ENCODE assay signal across 1 cellular context in the genomic region with DNA sequence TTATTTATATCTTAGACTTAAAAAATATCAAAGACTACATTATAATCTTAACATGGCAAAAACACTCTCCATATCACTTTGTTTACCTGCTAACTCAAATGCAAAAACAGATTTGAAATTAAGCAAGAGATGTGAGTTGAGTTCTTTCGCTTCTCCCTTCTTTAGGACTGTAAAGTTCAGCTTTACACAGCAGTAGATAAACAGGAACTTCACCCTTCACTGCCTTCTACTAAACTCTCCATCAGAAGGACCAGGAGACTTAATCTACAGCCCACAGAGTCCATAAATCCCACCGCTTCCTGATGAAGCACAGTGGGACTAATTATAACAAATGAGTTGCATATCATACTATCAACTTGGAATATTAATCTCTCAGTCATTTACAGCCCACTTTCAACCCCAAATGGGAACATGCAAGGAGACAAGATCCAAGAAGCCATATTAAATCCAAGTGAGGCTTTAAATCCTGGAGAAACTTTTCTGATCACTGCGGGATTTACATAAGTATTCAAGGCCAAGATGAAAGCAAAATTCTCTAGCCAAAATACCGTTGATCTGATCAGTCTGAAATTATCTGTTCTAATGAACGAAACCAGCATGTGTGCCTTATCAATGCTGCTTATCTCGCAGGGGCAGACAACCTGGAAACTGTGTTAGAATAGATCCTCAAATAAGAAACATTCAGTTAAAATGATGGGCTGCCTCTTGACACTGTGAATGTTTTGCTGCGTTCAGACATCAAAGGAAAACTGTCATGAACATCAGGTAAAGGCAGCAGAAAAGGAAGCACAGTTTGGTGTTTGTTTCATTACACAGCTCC.
TF ChIP-seq lines count a peak whose summit lies in the region.

No MANE protein-coding gene starts in this region.

TF ChIP-seq in GM23338, 12 proteins besides CTCF, POLR2A, EP300 and RAD21 (continued from another document):
- TF ChIP-seq, protein P1, sequence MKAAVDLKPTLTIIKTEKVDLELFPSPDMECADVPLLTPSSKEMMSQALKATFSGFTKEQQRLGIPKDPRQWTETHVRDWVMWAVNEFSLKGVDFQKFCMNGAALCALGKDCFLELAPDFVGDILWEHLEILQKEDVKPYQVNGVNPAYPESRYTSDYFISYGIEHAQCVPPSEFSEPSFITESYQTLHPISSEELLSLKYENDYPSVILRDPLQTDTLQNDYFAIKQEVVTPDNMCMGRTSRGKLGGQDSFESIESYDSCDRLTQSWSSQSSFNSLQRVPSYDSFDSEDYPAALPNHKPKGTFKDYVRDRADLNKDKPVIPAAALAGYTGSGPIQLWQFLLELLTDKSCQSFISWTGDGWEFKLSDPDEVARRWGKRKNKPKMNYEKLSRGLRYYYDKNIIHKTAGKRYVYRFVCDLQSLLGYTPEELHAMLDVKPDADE (IDR thresholded peaks at IDR 0.05) = no peak
- TF ChIP-seq ZNF114 (CRISPR knock-in tag; IDR thresholded peaks at IDR 0.05) (no peak), EZH2phosphoT487 (IDR thresholded peaks at IDR 0.05; ENCODE audit: unreplicated experiment) (no peak), POLR2AphosphoS5 (IDR thresholded peaks at IDR 0.05; ENCODE audit: low read depth) (no peak), JUNB (IDR thresholded peaks at IDR 0.05; ENCODE audit: unreplicated experiment) (no peak), ZNF331 (CRISPR knock-in tag; IDR thresholded peaks at IDR 0.05; ENCODE audit: low read depth) (no peak), STAT1 (IDR thresholded peaks at IDR 0.05; ENCODE audit: unreplicated experiment) (no peak), EZH2 (IDR thresholded peaks at IDR 0.05; ENCODE audit: low read depth, unreplicated experiment) (no peak)
TF ChIP-seq in GM23338: peak in this region for 0.
